In the genomic region with DNA sequence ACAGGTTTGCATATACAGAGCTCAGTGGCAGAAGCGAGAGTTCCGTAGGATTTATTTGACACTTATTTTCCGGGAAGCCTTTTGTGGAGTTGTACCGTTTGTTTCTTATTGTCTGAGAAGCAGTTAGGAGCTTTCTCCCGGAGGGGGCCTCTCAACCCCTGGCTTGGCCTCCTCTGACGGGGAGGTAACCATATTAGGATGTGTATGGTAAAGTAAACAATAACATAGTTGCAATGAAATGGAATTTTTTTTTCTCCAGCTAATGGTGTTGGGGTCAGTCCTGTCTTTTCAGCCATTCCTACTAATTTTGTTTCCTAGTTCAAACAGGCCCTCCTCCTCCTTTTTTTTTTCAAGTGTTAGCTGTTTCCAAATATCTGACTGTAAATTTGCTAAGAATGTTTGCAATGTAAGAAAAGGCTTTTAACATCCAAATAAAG, we compare ENCODE assay signal across 1 cellular context.
A peak's percentile ranks its signal among the peaks of the same experiment; 100 is the strongest.
TF ChIP-seq lines count a peak whose summit lies in the region.

No MANE protein-coding gene starts in this region.

TF ChIP-seq in H1, 55 proteins besides CTCF, POLR2A, EP300 and RAD21:
- TF ChIP-seq, protein P1, sequence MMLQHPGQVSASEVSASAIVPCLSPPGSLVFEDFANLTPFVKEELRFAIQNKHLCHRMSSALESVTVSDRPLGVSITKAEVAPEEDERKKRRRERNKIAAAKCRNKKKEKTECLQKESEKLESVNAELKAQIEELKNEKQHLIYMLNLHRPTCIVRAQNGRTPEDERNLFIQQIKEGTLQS (IDR thresholded peaks at IDR 0.05; ENCODE audit: insufficient read depth, low read depth, low read length): no peak
- TF ChIP-seq, protein P2, sequence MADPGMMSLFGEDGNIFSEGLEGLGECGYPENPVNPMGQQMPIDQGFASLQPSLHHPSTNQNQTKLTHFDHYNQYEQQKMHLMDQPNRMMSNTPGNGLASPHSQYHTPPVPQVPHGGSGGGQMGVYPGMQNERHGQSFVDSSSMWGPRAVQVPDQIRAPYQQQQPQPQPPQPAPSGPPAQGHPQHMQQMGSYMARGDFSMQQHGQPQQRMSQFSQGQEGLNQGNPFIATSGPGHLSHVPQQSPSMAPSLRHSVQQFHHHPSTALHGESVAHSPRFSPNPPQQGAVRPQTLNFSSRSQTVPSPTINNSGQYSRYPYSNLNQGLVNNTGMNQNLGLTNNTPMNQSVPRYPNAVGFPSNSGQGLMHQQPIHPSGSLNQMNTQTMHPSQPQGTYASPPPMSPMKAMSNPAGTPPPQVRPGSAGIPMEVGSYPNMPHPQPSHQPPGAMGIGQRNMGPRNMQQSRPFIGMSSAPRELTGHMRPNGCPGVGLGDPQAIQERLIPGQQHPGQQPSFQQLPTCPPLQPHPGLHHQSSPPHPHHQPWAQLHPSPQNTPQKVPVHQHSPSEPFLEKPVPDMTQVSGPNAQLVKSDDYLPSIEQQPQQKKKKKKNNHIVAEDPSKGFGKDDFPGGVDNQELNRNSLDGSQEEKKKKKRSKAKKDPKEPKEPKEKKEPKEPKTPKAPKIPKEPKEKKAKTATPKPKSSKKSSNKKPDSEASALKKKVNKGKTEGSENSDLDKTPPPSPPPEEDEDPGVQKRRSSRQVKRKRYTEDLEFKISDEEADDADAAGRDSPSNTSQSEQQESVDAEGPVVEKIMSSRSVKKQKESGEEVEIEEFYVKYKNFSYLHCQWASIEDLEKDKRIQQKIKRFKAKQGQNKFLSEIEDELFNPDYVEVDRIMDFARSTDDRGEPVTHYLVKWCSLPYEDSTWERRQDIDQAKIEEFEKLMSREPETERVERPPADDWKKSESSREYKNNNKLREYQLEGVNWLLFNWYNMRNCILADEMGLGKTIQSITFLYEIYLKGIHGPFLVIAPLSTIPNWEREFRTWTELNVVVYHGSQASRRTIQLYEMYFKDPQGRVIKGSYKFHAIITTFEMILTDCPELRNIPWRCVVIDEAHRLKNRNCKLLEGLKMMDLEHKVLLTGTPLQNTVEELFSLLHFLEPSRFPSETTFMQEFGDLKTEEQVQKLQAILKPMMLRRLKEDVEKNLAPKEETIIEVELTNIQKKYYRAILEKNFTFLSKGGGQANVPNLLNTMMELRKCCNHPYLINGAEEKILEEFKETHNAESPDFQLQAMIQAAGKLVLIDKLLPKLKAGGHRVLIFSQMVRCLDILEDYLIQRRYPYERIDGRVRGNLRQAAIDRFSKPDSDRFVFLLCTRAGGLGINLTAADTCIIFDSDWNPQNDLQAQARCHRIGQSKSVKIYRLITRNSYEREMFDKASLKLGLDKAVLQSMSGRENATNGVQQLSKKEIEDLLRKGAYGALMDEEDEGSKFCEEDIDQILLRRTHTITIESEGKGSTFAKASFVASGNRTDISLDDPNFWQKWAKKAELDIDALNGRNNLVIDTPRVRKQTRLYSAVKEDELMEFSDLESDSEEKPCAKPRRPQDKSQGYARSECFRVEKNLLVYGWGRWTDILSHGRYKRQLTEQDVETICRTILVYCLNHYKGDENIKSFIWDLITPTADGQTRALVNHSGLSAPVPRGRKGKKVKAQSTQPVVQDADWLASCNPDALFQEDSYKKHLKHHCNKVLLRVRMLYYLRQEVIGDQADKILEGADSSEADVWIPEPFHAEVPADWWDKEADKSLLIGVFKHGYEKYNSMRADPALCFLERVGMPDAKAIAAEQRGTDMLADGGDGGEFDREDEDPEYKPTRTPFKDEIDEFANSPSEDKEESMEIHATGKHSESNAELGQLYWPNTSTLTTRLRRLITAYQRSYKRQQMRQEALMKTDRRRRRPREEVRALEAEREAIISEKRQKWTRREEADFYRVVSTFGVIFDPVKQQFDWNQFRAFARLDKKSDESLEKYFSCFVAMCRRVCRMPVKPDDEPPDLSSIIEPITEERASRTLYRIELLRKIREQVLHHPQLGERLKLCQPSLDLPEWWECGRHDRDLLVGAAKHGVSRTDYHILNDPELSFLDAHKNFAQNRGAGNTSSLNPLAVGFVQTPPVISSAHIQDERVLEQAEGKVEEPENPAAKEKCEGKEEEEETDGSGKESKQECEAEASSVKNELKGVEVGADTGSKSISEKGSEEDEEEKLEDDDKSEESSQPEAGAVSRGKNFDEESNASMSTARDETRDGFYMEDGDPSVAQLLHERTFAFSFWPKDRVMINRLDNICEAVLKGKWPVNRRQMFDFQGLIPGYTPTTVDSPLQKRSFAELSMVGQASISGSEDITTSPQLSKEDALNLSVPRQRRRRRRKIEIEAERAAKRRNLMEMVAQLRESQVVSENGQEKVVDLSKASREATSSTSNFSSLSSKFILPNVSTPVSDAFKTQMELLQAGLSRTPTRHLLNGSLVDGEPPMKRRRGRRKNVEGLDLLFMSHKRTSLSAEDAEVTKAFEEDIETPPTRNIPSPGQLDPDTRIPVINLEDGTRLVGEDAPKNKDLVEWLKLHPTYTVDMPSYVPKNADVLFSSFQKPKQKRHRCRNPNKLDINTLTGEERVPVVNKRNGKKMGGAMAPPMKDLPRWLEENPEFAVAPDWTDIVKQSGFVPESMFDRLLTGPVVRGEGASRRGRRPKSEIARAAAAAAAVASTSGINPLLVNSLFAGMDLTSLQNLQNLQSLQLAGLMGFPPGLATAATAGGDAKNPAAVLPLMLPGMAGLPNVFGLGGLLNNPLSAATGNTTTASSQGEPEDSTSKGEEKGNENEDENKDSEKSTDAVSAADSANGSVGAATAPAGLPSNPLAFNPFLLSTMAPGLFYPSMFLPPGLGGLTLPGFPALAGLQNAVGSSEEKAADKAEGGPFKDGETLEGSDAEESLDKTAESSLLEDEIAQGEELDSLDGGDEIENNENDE (IDR thresholded peaks at IDR 0.05; ENCODE audit: insufficient replicate concordance, low read length): peak; percentile 71
- TF ChIP-seq TAF7 (optimal IDR thresholded peaks at IDR 0.05; ENCODE audit: borderline replicate concordance, low read depth, low read length) (no peak), SIN3A (conservative IDR thresholded peaks at IDR 0.05 in 1 of 2, IDR thresholded peaks at IDR 0.05 in 1 of 2; ENCODE audit: low read depth in 1 of 2, low read length in 2 of 2) (no peak), SRF (IDR thresholded peaks at IDR 0.05; ENCODE audit: low read depth, low read length) (peak; percentile 31; the same call in 1 of the 2 replicates), GABPA (IDR thresholded peaks at IDR 0.05; ENCODE audit: borderline replicate concordance, insufficient read depth, low read length) (no peak), CBX8 (IDR thresholded peaks at IDR 0.05; ENCODE audit: borderline replicate concordance, low read depth, low read length) (no peak), BCL11A (IDR thresholded peaks at IDR 0.05; ENCODE audit: low read depth in 2 of 2, low read length in 2 of 2) (no peak)
